In genomic region chrX:51463322-51463721, GRCh38 we compare ENCODE assay signal across 37 cellular contexts. TPM values are rescaled to one million over a fixed set of nuclear protein-coding genes. Genes with fewer than 3 reads are reported as not detected.
DNase-seq lines count a peak whose midpoint lies in the region; ATAC-seq, FAIRE-seq and TF ChIP-seq lines count a peak whose summit lies in the region.
"Had no signal": no experiment of that assay in that cellular context is flagged by ENCODE, and none has a peak within 500 bp of the region (broad histone marks: within the 10 kb centered on the region; RNA-seq: fewer than 3 reads in every experiment).

No MANE protein-coding gene starts in this region.

- BruUV-seq in HepG2 (replicated peaks; lab: Mats Ljungman, UMichigan) (no TSS peak), IMR-90 (replicated peaks; lab: Mats Ljungman, UMichigan) (no TSS peak), K562 (replicated peaks; lab: Mats Ljungman, UMichigan) (no TSS peak)

- H3K4me1 ChIP-seq in HepG2 (ENCODE audit: insufficient read depth, low read length) (no peaks in the 10 kb centered on the region), right lobe of liver (no peaks in the 10 kb centered on the region), A549 (no peaks in the 10 kb centered on the region), IMR-90 (ENCODE audit: control insufficient read depth, insufficient read depth, low read length) (no peaks in the 10 kb centered on the region), K562 (replicated peaks in 1 of 2; ENCODE audit: control insufficient read depth in 2 of 2, insufficient read depth in 2 of 2, low read length in 2 of 2) (no peaks in the 10 kb centered on the region)
- H3K4me1 ChIP-seq: BE2C; BLaER1; BLaER1 treated with 17β-estradiol and CSF1 and Interleukin-3, amounts not matched to agents 10 nM and 100 nM; Caco-2 had no signal

- no peak for FAIRE-seq in HepG2 (lab: Jason Lieb, UNC)
- no peak for FAIRE-seq in A549 (lab: Jason Lieb, UNC)
- no peak for FAIRE-seq in K562 (lab: Jason Lieb, UNC)
- FAIRE-seq: A204.1, D721Med had no signal

- no peak overlapping the region for H3K27ac Mint-ChIP-seq in activated naive CD4-positive, alpha-beta T cell treated with anti-CD3 and anti-CD28 coated beads, Interleukin-2, amount 10 ng/mL, durations not matched to agents 7 days and 5 days
- H3K27ac Mint-ChIP-seq: B cell; CD14-positive monocyte; CD4-positive, alpha-beta memory T cell; CD4-positive, alpha-beta T cell; CD4-positive, CD25-positive, alpha-beta regulatory T cell; CD8-positive, alpha-beta T cell had no signal

- H3K23ac ChIP-seq in IMR-90 (ENCODE audit: low read depth, low read length): no peak overlapping the region

- H4K5ac ChIP-seq in IMR-90 (ENCODE audit: low read depth, low read length): no peak overlapping the region

- H3K4me3 ChIP-seq in HepG2 (replicated peaks in 1 of 3; ENCODE audit: insufficient read depth in 1 of 3, low read depth in 2 of 3, low read length in 3 of 3): no peak overlapping the region
- no peak overlapping the region for H3K4me3 ChIP-seq in right lobe of liver
- no peak overlapping the region for H3K4me3 ChIP-seq in A549
- H3K4me3 ChIP-seq in IMR-90 (ENCODE audit: insufficient read depth, low read depth, low read length): no peak overlapping the region
- H3K4me3 ChIP-seq in K562: no peak overlapping the region
- H3K4me3 ChIP-seq: BLaER1; BLaER1 treated with 17β-estradiol and CSF1 and Interleukin-3, amounts not matched to agents 10 nM and 100 nM had no signal

- 0% methylated on average over 1 of the region's 4 CpGs for WGBS in HepG2 (ENCODE audit: low lambda C conversion rate)
- 56% methylated on average over 4 of the region's 4 CpGs for WGBS in right lobe of liver (ENCODE audit: insufficient coverage, low coverage, low lambda C conversion rate, missing lambda C conversion rate)
- 23% methylated on average over 4 of the region's 4 CpGs for WGBS in A549 (ENCODE audit: missing lambda C conversion rate)
- 43% methylated on average over 1 of the region's 4 CpGs; no CpG with 5 or more reads in 1 of the 2 experiments for WGBS in IMR-90 (ENCODE audit: extremely low coverage in 2 of 2, insufficient read length in 1 of 2), 2 experiments
- 0% methylated on average over 4 of the region's 4 CpGs for WGBS in K562 (ENCODE audit: insufficient coverage, low coverage, missing lambda C conversion rate)

- no peak overlapping the region for H2BK15ac ChIP-seq in IMR-90 (ENCODE audit: low read depth, low read length)

- no peak overlapping the region for H4K91ac ChIP-seq in IMR-90 (ENCODE audit: insufficient read depth, low read depth, low read length)

- H2BK5ac ChIP-seq in IMR-90 (ENCODE audit: low read depth, low read length, poor library complexity, severe bottlenecking): no peak overlapping the region

- intact Hi-C loops in HepG2 (cut with micrococcal nuclease; ENCODE audit: unreplicated experiment) (no loop called here), right lobe of liver (cut with DNase I) (no loop called here), IMR-90 (cut with micrococcal nuclease) (no loop called here), K562 (cut with micrococcal nuclease) (no loop called here)

- no peak overlapping the region for H3K4me3 Mint-ChIP-seq in activated naive CD4-positive, alpha-beta T cell treated with anti-CD3 and anti-CD28 coated beads, Interleukin-2, amount 10 ng/mL, durations not matched to agents 7 days and 5 days
- H3K4me3 Mint-ChIP-seq: B cell; CD14-positive monocyte; CD4-positive, alpha-beta memory T cell; CD4-positive, alpha-beta T cell; CD4-positive, CD25-positive, alpha-beta regulatory T cell; CD8-positive, alpha-beta memory T cell; CD8-positive, alpha-beta T cell had no signal

- no peak overlapping the region for H3K27ac ChIP-seq in HepG2 (ENCODE audit: extremely low read length, insufficient read depth, low read length)
- no peak overlapping the region for H3K27ac ChIP-seq in right lobe of liver
- H3K27ac ChIP-seq in A549: no peak overlapping the region
- no peak overlapping the region for H3K27ac ChIP-seq in IMR-90 (ENCODE audit: insufficient read depth, low read length)
- H3K27ac ChIP-seq in K562 (ENCODE audit: extremely low read depth, low read depth, low read length): no peak overlapping the region
- H3K27ac ChIP-seq: 22Rv1; BLaER1; BLaER1 treated with 17β-estradiol and CSF1 and Interleukin-3, amounts not matched to agents 10 nM and 100 nM; C4-2B had no signal

- H3K18ac ChIP-seq in IMR-90 (ENCODE audit: low read depth, low read length): no peak overlapping the region

- no peak overlapping the region for H2AK9ac ChIP-seq in IMR-90 (replicated peaks; ENCODE audit: low read depth, low read length, poor library complexity)

- H3K4me2 ChIP-seq in HepG2 (ENCODE audit: low read depth, low read length) (no peak overlapping the region), A549 (no peak overlapping the region), IMR-90 (ENCODE audit: low read depth, low read length) (no peak overlapping the region), K562 (ENCODE audit: insufficient read depth, low read length) (no peak overlapping the region)
- H3K4me2 ChIP-seq: BLaER1; BLaER1 treated with 17β-estradiol and CSF1 and Interleukin-3, amounts not matched to agents 10 nM and 100 nM had no signal

- dilution Hi-C loops in IMR-90 (cut with HindIII; ENCODE audit: low sequenced_read_pairs, unreplicated experiment): no loop called here

- no peak overlapping the region for H2AK5ac ChIP-seq in IMR-90 (ENCODE audit: low read depth, low read length)

- no peak overlapping the region for H3K14ac ChIP-seq in IMR-90 (replicated peaks; ENCODE audit: low read depth, low read length)

- no peaks in the 10 kb centered on the region for H3K27me3 ChIP-seq in HepG2 (ENCODE audit: control insufficient read depth in 1 of 2, insufficient read depth in 2 of 2, low read length in 2 of 2)
- H3K27me3 ChIP-seq in right lobe of liver: peaks cover 0 to 8% of the 10 kb centered on the region in 2 donors
- peaks cover 7% of the 10 kb centered on the region for H3K27me3 ChIP-seq in IMR-90 (ENCODE audit: control insufficient read depth, insufficient read depth, low read length)
- H3K27me3 ChIP-seq in K562 (ENCODE audit: control insufficient read depth in 2 of 2, insufficient read depth in 2 of 2, low read length in 2 of 2): no peaks in the 10 kb centered on the region
- H3K27me3 ChIP-seq: BE2C had no signal

- TF ChIP-seq POLR2A in HepG2 (IDR thresholded peaks at IDR 0.05; ENCODE audit: insufficient read depth in 1 of 2, low read depth in 2 of 2, low read length in 2 of 2) (no peak), right lobe of liver (IDR thresholded peaks at IDR 0.05) (no peak), A549 (IDR thresholded peaks at IDR 0.05; ENCODE audit: low read length) (no peak), IMR-90 (IDR thresholded peaks at IDR 0.05; ENCODE audit: low read depth, low read length) (no peak), K562 (conservative IDR thresholded peaks at IDR 0.05) (no peak)

- POLR2A ChIA-PET in HepG2 (lab: Yijun Ruan, JAX): no interaction called here
- POLR2A ChIA-PET in A549 (lab: Yijun Ruan, JAX): no interaction called here
- POLR2A ChIA-PET in IMR-90 (lab: Charles Lee; ENCODE audit: unreplicated experiment): no interaction called here
- POLR2A ChIA-PET in K562 (lab: Yijun Ruan, JAX): no interaction called here

- H3K27me3 Mint-ChIP-seq in activated naive CD4-positive, alpha-beta T cell treated with anti-CD3 and anti-CD28 coated beads, Interleukin-2, amount 10 ng/mL, durations not matched to agents 7 days and 5 days: no peaks in the 10 kb centered on the region
- H3K27me3 Mint-ChIP-seq: B cell; CD4-positive, alpha-beta memory T cell; CD4-positive, alpha-beta T cell; CD4-positive, CD25-positive, alpha-beta regulatory T cell had no signal

- H3K36me3 ChIP-seq in HepG2 (replicated peaks in 1 of 2; ENCODE audit: control insufficient read depth in 1 of 2, insufficient read depth in 2 of 2, low read length in 2 of 2) (no peaks in the 10 kb centered on the region), right lobe of liver (no peaks in the 10 kb centered on the region), IMR-90 (ENCODE audit: control insufficient read depth, insufficient read depth, low read length) (no peaks in the 10 kb centered on the region), K562 (ENCODE audit: control insufficient read depth, insufficient read depth, low read length) (no peaks in the 10 kb centered on the region)
- H3K36me3 ChIP-seq: BE2C; BLaER1; BLaER1 treated with 17β-estradiol and CSF1 and Interleukin-3, amounts not matched to agents 10 nM and 100 nM had no signal

- H2BK20ac ChIP-seq in IMR-90 (ENCODE audit: low read depth, low read length): no peak overlapping the region

- TF ChIP-seq CTCF in HepG2 (CRISPR knock-in tag; IDR thresholded peaks at IDR 0.05) (no peak), right lobe of liver (IDR thresholded peaks at IDR 0.05) (no peak), A549 (IDR thresholded peaks at IDR 0.05) (no peak), IMR-90 (conservative IDR thresholded peaks at IDR 0.05; ENCODE audit: low read depth, low read length) (no peak), K562 (IDR thresholded peaks at IDR 0.05 in 2 of 3, conservative IDR thresholded peaks at IDR 0.05 in 1 of 3; ENCODE audit: insufficient read depth in 2 of 3, low read depth in 1 of 3, low read length in 3 of 3) (no peak)

- no peaks in the 10 kb centered on the region for H4K20me1 ChIP-seq in HepG2 (ENCODE audit: insufficient read depth, low read length)
- no peaks in the 10 kb centered on the region for H4K20me1 ChIP-seq in IMR-90 (ENCODE audit: insufficient read depth, low read length)
- no peaks in the 10 kb centered on the region for H4K20me1 ChIP-seq in K562 (replicated peaks; ENCODE audit: control insufficient read depth, insufficient read depth, low read length)

- H3K9me3 Mint-ChIP-seq in activated naive CD4-positive, alpha-beta T cell treated with anti-CD3 and anti-CD28 coated beads, Interleukin-2, amount 10 ng/mL, durations not matched to agents 7 days and 5 days: no peaks in the 10 kb centered on the region
- H3K9me3 Mint-ChIP-seq: CD4-positive, alpha-beta memory T cell; CD4-positive, alpha-beta T cell; CD4-positive, CD25-positive, alpha-beta regulatory T cell; CD8-positive, alpha-beta memory T cell; CD8-positive, alpha-beta T cell had no signal

- ATAC-seq in HepG2 (no peak), right lobe of liver (no peak), A549 (no peak), IMR-90 (ENCODE audit: low read depth) (no peak), K562 (no peak)
- ATAC-seq: CD8-positive, alpha-beta T cell had no signal

- no peaks in the 10 kb centered on the region for H3K79me1 ChIP-seq in IMR-90 (ENCODE audit: low read depth in 1 of 2, low read length in 2 of 2)

- TF ChIP-seq RAD21 in HepG2 (CRISPR knock-in tag; IDR thresholded peaks at IDR 0.05): no peak
- no peak for TF ChIP-seq RAD21 in A549 (conservative IDR thresholded peaks at IDR 0.05 in 1 of 2, IDR thresholded peaks at IDR 0.05 in 1 of 2)
- TF ChIP-seq RAD21 in IMR-90 (IDR thresholded peaks at IDR 0.05; ENCODE audit: low read length): no peak
- TF ChIP-seq RAD21 in K562 (CRISPR knock-in tag; conservative IDR thresholded peaks at IDR 0.05 in 1 of 2, IDR thresholded peaks at IDR 0.05 in 1 of 2): no peak

- DNase-seq in HepG2 (ENCODE audit: low spot score) (no peak), right lobe of liver (no peak), A549 (ENCODE audit: low read depth in 1 of 2, low spot score in 1 of 2) (no peak), IMR-90 (no peak), K562 (ENCODE audit: extremely low read depth in 1 of 4, low spot score in 3 of 4) (no peak), middle frontal gyrus (ENCODE audit: extremely low spot score, low spot score) (no peak), NCI-H1930 (lab: John Stamatoyannopoulos, UW) (no peak)
- no peak for DNase-seq in activated naive CD4-positive, alpha-beta T cell treated with anti-CD3 and anti-CD28 coated beads, Interleukin-2, amount 10 ng/mL, durations not matched to agents 7 days and 5 days
- DNase-seq: 8988T; ACHN; AML-193; BE2C; C1 segment of cervical spinal cord; Caco-2; Calu3; CD4-positive, alpha-beta memory T cell; CD4-positive, alpha-beta T cell; CD4-positive, CD25-positive, alpha-beta regulatory T cell; CD8-positive, alpha-beta memory T cell; CD8-positive, alpha-beta T cell; COR-L47; DMS 273 treated with DMSO at 0.1 percent for 48 hours; DMS153; DMS53; DMS79; DMS79 treated with DMSO at 0.1 percent for 48 hours; DND-41; EL had no signal

- no peaks in the 10 kb centered on the region for H3K36me3 Mint-ChIP-seq in activated naive CD4-positive, alpha-beta T cell treated with anti-CD3 and anti-CD28 coated beads, Interleukin-2, amount 10 ng/mL, durations not matched to agents 7 days and 5 days
- H3K36me3 Mint-ChIP-seq: CD14-positive monocyte; CD4-positive, alpha-beta memory T cell; CD4-positive, CD25-positive, alpha-beta regulatory T cell; CD8-positive, alpha-beta memory T cell; CD8-positive, alpha-beta T cell had no signal

- no peaks in the 10 kb centered on the region for H3K4me1 Mint-ChIP-seq in activated naive CD4-positive, alpha-beta T cell treated with anti-CD3 and anti-CD28 coated beads, Interleukin-2, amount 10 ng/mL, durations not matched to agents 7 days and 5 days
- H3K4me1 Mint-ChIP-seq: B cell; CD14-positive monocyte; CD4-positive, alpha-beta memory T cell; CD4-positive, CD25-positive, alpha-beta regulatory T cell; CD8-positive, alpha-beta memory T cell had no signal

- H3K4ac ChIP-seq in IMR-90 (ENCODE audit: low read depth, low read length): no peak overlapping the region

- in situ Hi-C loops in HepG2 (cut with HindIII; ENCODE audit: extremely low pct_ligation_motif_present, low pct_unique_long_range_greater_than_20kb) (no loop called here), IMR-90 (cut with MboI; ENCODE audit: low sequenced_read_pairs) (no loop called here), K562 (cut with MboI) (loop anchor here (25.0 kb wide), 1 partner anchor 776 kb away; no protein-coding TSS in a partner anchor)

- no peak for TF ChIP-seq EP300 in HepG2 (IDR thresholded peaks at IDR 0.05; ENCODE audit: low read depth in 2 of 2, low read length in 2 of 2)
- no peak for TF ChIP-seq EP300 in HepG2 (CRISPR knock-in tag; IDR thresholded peaks at IDR 0.05; ENCODE audit: borderline replicate concordance)
- no peak for TF ChIP-seq EP300 in A549 (IDR thresholded peaks at IDR 0.05)
- no peak for TF ChIP-seq EP300 in K562 (IDR thresholded peaks at IDR 0.05; ENCODE audit: low read length)

- no peaks in the 10 kb centered on the region for H3K9me3 ChIP-seq in HepG2 (ENCODE audit: low read length)
- H3K9me3 ChIP-seq in right lobe of liver: no peaks in the 10 kb centered on the region
- H3K9me3 ChIP-seq in A549: no peaks in the 10 kb centered on the region
- H3K9me3 ChIP-seq in IMR-90 (ENCODE audit: control insufficient read depth, insufficient read depth, low read length): no peaks in the 10 kb centered on the region
- no peaks in the 10 kb centered on the region; the same call in 1 of the 2 replicates for H3K9me3 ChIP-seq in K562 (replicated peaks; ENCODE audit: control insufficient read depth, insufficient read depth, low read depth, low read length)
- H3K9me3 ChIP-seq: BE2C; BLaER1; BLaER1 treated with 17β-estradiol and CSF1 and Interleukin-3, amounts not matched to agents 10 nM and 100 nM; Caco-2 had no signal

- no peaks in the 10 kb centered on the region for H3K79me2 ChIP-seq in HepG2 (ENCODE audit: insufficient read depth, low read length)
- H3K79me2 ChIP-seq in K562 (ENCODE audit: control insufficient read depth, insufficient read depth, low read length): no peaks in the 10 kb centered on the region

- H4K8ac ChIP-seq in IMR-90 (ENCODE audit: low read depth in 2 of 2, low read length in 2 of 2): no peak overlapping the region

- CTCF ChIA-PET in HepG2 (lab: Yijun Ruan, JAX; ENCODE audit: low intra/inter-chr PET ratio, low total read pairs) (no interaction called here), A549 (lab: Yijun Ruan, JAX) (interaction anchor here (1.0 kb wide), 1 partner anchor 26 kb away, joined by 3 read pairs; no protein-coding TSS in a partner anchor), IMR-90 (lab: Yijun Ruan, JAX) (no interaction called here), K562 (lab: Yijun Ruan, JAX; ENCODE audit: low intra/inter-chr PET ratio) (no interaction called here)
- CTCF ChIA-PET in activated naive CD4-positive, alpha-beta T cell treated with anti-CD3 and anti-CD28 coated beads, Interleukin-2, amount 10 ng/mL, durations not matched to agents 7 days and 5 days (lab: Charles Lee): no interaction called here

- H2AFZ ChIP-seq in HepG2 (ENCODE audit: low read length): no peak overlapping the region
- no peak overlapping the region for H2AFZ ChIP-seq in IMR-90 (replicated peaks; ENCODE audit: low read length, poor library complexity)
- no peak overlapping the region for H2AFZ ChIP-seq in K562 (ENCODE audit: low read depth, low read length)

- H3K9ac ChIP-seq in HepG2 (ENCODE audit: insufficient read depth, low read depth, low read length): no peak overlapping the region
- H3K9ac ChIP-seq in IMR-90 (ENCODE audit: low read depth, low read length): no peak overlapping the region
- H3K9ac ChIP-seq in K562 (ENCODE audit: insufficient read depth in 1 of 2, low read depth in 2 of 2, low read length in 2 of 2): no peak overlapping the region
- H3K9ac ChIP-seq: BLaER1; BLaER1 treated with 17β-estradiol and CSF1 and Interleukin-3, amounts not matched to agents 10 nM and 100 nM had no signal

- H3K9me1 ChIP-seq in IMR-90 (ENCODE audit: insufficient read depth, low read length) (no peaks in the 10 kb centered on the region), K562 (ENCODE audit: control insufficient read depth, insufficient read depth, low read length) (no peaks in the 10 kb centered on the region)

- H3K56ac ChIP-seq in IMR-90 (ENCODE audit: extremely low read depth, insufficient read depth, low read length): no peak overlapping the region

- H2BK120ac ChIP-seq in IMR-90 (ENCODE audit: low read depth, low read length): no peak overlapping the region

RNA-seq across cellular contexts. Expression of gene NUDT11, which starts 33.1 kb away (rescaled TPM):
- total RNA-seq in HepG2 (2016; rRNA removed; fragmentation: Illumina TruSeq; extraction: Trizol) (not detected in 2 replicates), right lobe of liver (not detected), IMR-90 (2012; rRNA removed) (13.8 and 19.2 TPM in 2 replicates), K562 (2014; rRNA removed) (0.12 TPM in 1 of 2 replicates, not detected in the other), K562 (2014; rRNA removed; fragmentation: Illumina TruSeq; extraction: Trizol) (0.13 and 0.15 TPM in 2 replicates), K562 (2015; rRNA removed; fragmentation: Illumina TruSeq; extraction: Trizol) (0.04 TPM in 1 of 2 replicates, not detected in the other), K562 (2021) (0.09 and 0.11 TPM in 2 replicates)
- total RNA-seq in HepG2 (2016; cell fraction: cytosol; rRNA removed; fragmentation: Illumina TruSeq; extraction: Trizol; ENCODE audit: low read depth): not detected in 2 replicates
- total RNA-seq in HepG2 (2016; cell fraction: insoluble cytoplasmic fraction; rRNA removed; fragmentation: Illumina TruSeq; extraction: Trizol): not detected in 2 replicates
- not detected in 2 replicates for total RNA-seq in HepG2 (2016; cell fraction: membrane; rRNA removed; fragmentation: Illumina TruSeq; extraction: Trizol)
- total RNA-seq in HepG2 (2016; cell fraction: nucleus; rRNA removed; fragmentation: Illumina TruSeq; extraction: Trizol): not detected in 2 replicates
- polyA plus RNA-seq in HepG2 (2011; rRNA removed) (not detected in 2 replicates), A549 (2011; rRNA removed) (3.0 and 3.3 TPM in 2 replicates), A549 (2017; fragmentation: RNase III; extraction: RNeasy Plus Mini Kit Qiagen cat#74134 plus additional on column Dnase treatment) (2.1 to 2.7 TPM (median 2.5 TPM) in 3 replicates), IMR-90 (2012; rRNA removed) (10.6 and 12.6 TPM in 2 replicates), K562 (2011; rRNA removed) (0.04 TPM in 1 of 2 replicates, not detected in the other), K562 (2014; fragmentation: Illumina TruSeq; extraction: Trizol) (0.19 and 0.21 TPM in 2 replicates), K562 (2014; fragmentation: Nextera tagmentation; extraction: Ambion mirVana) (under 1 TPM in 1 of 2 experiments, not detected in 1; 0.01 TPM), K562 (2014; rRNA removed) (0.16 TPM in 1 of 2 replicates, not detected in the other)
- not detected in 2 replicates for polyA plus RNA-seq in HepG2 (2011; cell fraction: cytosol; rRNA removed)
- not detected in 2 replicates for polyA plus RNA-seq in HepG2 (2011; cell fraction: nucleus; rRNA removed)
- polyA plus RNA-seq in HepG2 (2012): not detected in 2 replicates
- not detected in 2 replicates for polyA plus RNA-seq in HepG2 (2016; cell fraction: cytosol; fragmentation: Illumina TruSeq; extraction: Trizol; ENCODE audit: low read depth)
- polyA plus RNA-seq in HepG2 (2016; cell fraction: insoluble cytoplasmic fraction; fragmentation: Illumina TruSeq; extraction: Trizol; ENCODE audit: low read depth): not detected in 2 replicates
- not detected in 2 replicates for polyA plus RNA-seq in HepG2 (2016; cell fraction: membrane; fragmentation: Illumina TruSeq; extraction: Trizol; ENCODE audit: low read depth)
- not detected in 2 replicates for polyA plus RNA-seq in HepG2 (2016; cell fraction: nucleus; fragmentation: Illumina TruSeq; extraction: Trizol; ENCODE audit: insufficient read depth, low read depth)
- not detected in 2 replicates for polyA minus RNA-seq in HepG2 (2011; rRNA and poly(A)+ RNA removed; ENCODE audit: low replicate concordance)
- not detected in 2 replicates for polyA minus RNA-seq in HepG2 (2011; cell fraction: cytosol; rRNA and poly(A)+ RNA removed)
- not detected in 2 replicates for polyA minus RNA-seq in HepG2 (2011; cell fraction: nucleus; rRNA and poly(A)+ RNA removed)
- polyA plus RNA-seq in A549 (2012; cell fraction: cytosol; rRNA removed): 1.6 and 1.8 TPM in 2 replicates
- polyA plus RNA-seq in A549 (2012; cell fraction: nucleus; rRNA removed): 0.56 and 0.82 TPM in 2 replicates
- 0.83 and 0.97 TPM in 2 replicates for polyA minus RNA-seq in A549 (2011; rRNA and poly(A)+ RNA removed)
- polyA plus RNA-seq in IMR-90 (2012; cell fraction: cytosol; rRNA removed): 5.6 and 10.5 TPM in 2 replicates
- polyA plus RNA-seq in IMR-90 (2012; cell fraction: nucleus; rRNA removed; ENCODE audit: low replicate concordance): 2.4 and 11.2 TPM in 2 replicates
- not detected in 2 replicates for total RNA-seq in K562 (2011; cell fraction: chromatin; rRNA removed; ENCODE audit: low replicate concordance)
- not detected in 2 replicates for total RNA-seq in K562 (2011; cell fraction: nucleolus; rRNA removed)
- total RNA-seq in K562 (2011; cell fraction: nucleoplasm; rRNA removed): not detected in 2 replicates
- not detected in 2 replicates for polyA plus RNA-seq in K562 (2011; cell fraction: cytosol; rRNA removed)
- 0.09 TPM in 1 of 2 replicates, not detected in the other for polyA plus RNA-seq in K562 (2011; cell fraction: nucleus; rRNA removed)
- 0.05 TPM in 1 of 2 replicates, not detected in the other for polyA plus RNA-seq in K562 (2012)
- polyA minus RNA-seq in K562 (2011; rRNA and poly(A)+ RNA removed): 0.07 TPM in 1 of 2 replicates, not detected in the other
- polyA minus RNA-seq in K562 (2011; cell fraction: cytosol; rRNA and poly(A)+ RNA removed): not detected in 2 replicates
- not detected in 2 replicates for polyA minus RNA-seq in K562 (2011; cell fraction: nucleus; rRNA and poly(A)+ RNA removed)
- total RNA-seq: A172, B cell, Caco-2 had no signal

Comparison
In these comparisons a context has a peak if more than half of its experiments do, and no peak if none do; other contexts are left out.
1. RNA of gene NUDT11, which starts 33.1 kb away (total RNA-seq): 13.8 to 19.2 TPM in IMR-90; 0.04 to 0.15 TPM in K562, not detected in HepG2 and not detected in right lobe of liver; every median in the first group is over 10 times any median in the second.
2. Of the 241 proteins assayed by ChIP-seq in both HepG2 and K562: peak only in HepG2: MAFF and MAFK; only in K562: none; in both: none; in neither: 239.